30 cellular contexts compared by ENCODE assay signal in the genomic region with DNA sequence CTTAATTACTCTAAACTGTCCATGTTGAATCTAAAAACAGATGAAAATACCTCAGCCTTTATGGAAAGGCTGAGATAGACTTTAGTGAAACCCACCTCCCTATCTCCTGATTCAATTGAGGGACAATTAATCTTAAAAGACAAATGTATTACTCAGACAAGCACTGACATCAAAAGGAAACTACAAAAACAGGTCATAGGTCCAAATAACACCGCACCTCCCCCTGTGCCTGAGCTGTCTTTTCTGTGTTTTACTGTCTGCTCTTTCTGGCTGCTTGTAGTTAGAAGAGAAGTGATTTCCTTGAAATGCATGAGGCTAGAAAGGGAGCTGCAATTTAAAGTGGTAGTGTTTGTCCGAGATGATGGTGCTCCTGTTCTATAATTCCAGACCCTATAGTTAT. TPM values are rescaled to one million over a fixed set of nuclear protein-coding genes. Genes with fewer than 3 reads are reported as not detected.
A peak's percentile ranks its signal among the peaks of the same experiment; 100 is the strongest.
DNase-seq lines count a peak whose midpoint lies in the region; ATAC-seq, FAIRE-seq and TF ChIP-seq lines count a peak whose summit lies in the region.
"Had no signal": no experiment of that assay in that cellular context is flagged by ENCODE, and none has a peak within 500 bp of the region (broad histone marks: within the 10 kb centered on the region; RNA-seq: fewer than 3 reads in every experiment).

No MANE protein-coding gene starts in this region.

- H3K79me2 ChIP-seq in HepG2 (ENCODE audit: insufficient read depth, low read length): no peaks in the 10 kb centered on the region
- H3K79me2 ChIP-seq in neural progenitor cell (ENCODE audit: low read depth): no peaks in the 10 kb centered on the region

- intact Hi-C loops in HepG2 (cut with micrococcal nuclease; ENCODE audit: unreplicated experiment): no loop called here
- intact Hi-C loops in right lobe of liver (cut with DNase I): no loop called here
- intact Hi-C loops in left ventricle myocardium inferior (cut with micrococcal nuclease): no loop called here

- H2AFZ ChIP-seq in HepG2 (ENCODE audit: low read length) (no peak overlapping the region), neural progenitor cell (replicated peaks) (peak overlapping the region; percentile 14)

- H3K27me3 ChIP-seq in HepG2 (ENCODE audit: control insufficient read depth in 1 of 2, insufficient read depth in 2 of 2, low read length in 2 of 2): no peaks in the 10 kb centered on the region
- no peaks in the 10 kb centered on the region for H3K27me3 ChIP-seq in right lobe of liver
- peaks cover 46% of the 10 kb centered on the region for H3K27me3 ChIP-seq in neural progenitor cell
- no peaks in the 10 kb centered on the region for H3K27me3 ChIP-seq in left ventricle myocardium inferior (ENCODE audit: low read depth)
- no peaks in the 10 kb centered on the region for H3K27me3 ChIP-seq in SJCRH30
- H3K27me3 ChIP-seq: vagina had no signal

- peaks cover 18 to 28% of the 10 kb centered on the region in 2 donors for H3K36me3 Mint-ChIP-seq in activated T-cell treated with anti-CD3 and anti-CD28 coated beads, Interleukin-2, amount 50 U/mL, for 72 hours (ENCODE audit: insufficient read depth in 2 of 2)
- peaks cover 4% of the 10 kb centered on the region for H3K36me3 Mint-ChIP-seq in neural progenitor cell
- H3K36me3 Mint-ChIP-seq: CD14-positive monocyte had no signal

- peaks cover 16% of the 10 kb centered on the region for H3K4me1 Mint-ChIP-seq in activated T-cell treated with anti-CD3 and anti-CD28 coated beads, Interleukin-2, amount 50 U/mL, for 72 hours (ENCODE audit: low read depth)
- peaks cover 11% of the 10 kb centered on the region for H3K4me1 Mint-ChIP-seq in neural progenitor cell
- H3K4me1 Mint-ChIP-seq: activated CD4-positive, alpha-beta T cell treated with anti-CD3 and anti-CD28 coated beads, Interleukin-2, amount 10 ng/mL, durations not matched to agents 24 days and 14 days; CD14-positive monocyte; stimulated activated naive CD8-positive, alpha-beta T cell treated with anti-CD3 and anti-CD28 coated beads, Interleukin-15, amount 100 ng/mL, for 72 hours had no signal

- peak; percentile 55 for DNase-seq in activated CD4-positive, alpha-beta T cell treated with anti-CD3 and anti-CD28 coated beads for 48 hours
- DNase-seq in activated CD4-positive, alpha-beta T cell treated with anti-CD3 and anti-CD28 coated beads for 4 hours: no peak
- peak; percentile 45 for DNase-seq in HepG2 (ENCODE audit: low spot score)
- no peak for DNase-seq in right lobe of liver
- DNase-seq in activated T-cell treated with anti-CD3 and anti-CD28 coated beads, Interleukin-2, amount 50 U/mL, for 72 hours: peak; percentile 44 to 67
- DNase-seq in neural progenitor cell (ENCODE audit: low spot score): no peak
- DNase-seq in left ventricle myocardium inferior: no peak
- no peak for DNase-seq in SJCRH30
- DNase-seq: activated CD4-positive, alpha-beta T cell treated with anti-CD3 and anti-CD28 coated beads, Interleukin-2, amount 10 ng/mL, durations not matched to agents 24 days and 14 days; activated CD8-positive, alpha-beta memory T cell treated with anti-CD3 and anti-CD28 coated beads, Interleukin-2, amount 50 U/mL, for 4 hours; left cardiac atrium; NCI-H2107; NCI-H345; NCI-H774; SIG-M5; stimulated activated naive CD8-positive, alpha-beta T cell treated with anti-CD3 and anti-CD28 coated beads, Interleukin-15, amount 100 ng/mL, for 72 hours had no signal

- H4K20me1 ChIP-seq in HepG2 (ENCODE audit: insufficient read depth, low read length): no peaks in the 10 kb centered on the region
- H4K20me1 ChIP-seq in neural progenitor cell (ENCODE audit: low read depth): no peaks in the 10 kb centered on the region

- ATAC-seq in HepG2 (no peak), right lobe of liver (no peak)
- peak; percentile 97 to 98 for ATAC-seq in activated T-cell treated with anti-CD3 and anti-CD28 coated beads, Interleukin-2, amount 50 U/mL, for 72 hours (replicated peaks in 1 of 2)
- ATAC-seq: left cardiac atrium; sciatic nerve; stimulated activated naive CD8-positive, alpha-beta T cell treated with anti-CD3 and anti-CD28 coated beads, Interleukin-15, amount 100 ng/mL, for 72 hours had no signal

- H3K4me3 Mint-ChIP-seq in activated T-cell treated with anti-CD3 and anti-CD28 coated beads, Interleukin-2, amount 50 U/mL, for 72 hours: peak overlapping the region; percentile 38 to 80
- H3K4me3 Mint-ChIP-seq in neural progenitor cell: peak overlapping the region; percentile 1
- H3K4me3 Mint-ChIP-seq: activated CD4-positive, alpha-beta T cell treated with anti-CD3 and anti-CD28 coated beads, Interleukin-2, amount 10 ng/mL, durations not matched to agents 24 days and 14 days; activated naive CD8-positive, alpha-beta T cell; CD14-positive monocyte; stimulated activated naive CD8-positive, alpha-beta T cell treated with anti-CD3 and anti-CD28 coated beads, Interleukin-15, amount 100 ng/mL, for 72 hours had no signal

- peak overlapping the region; percentile 23; the same call in 1 of the 2 replicates for H3K9ac ChIP-seq in HepG2 (ENCODE audit: insufficient read depth, low read depth, low read length)
- H3K9ac ChIP-seq in neural progenitor cell: no peak overlapping the region

- no peak for FAIRE-seq in HepG2 (lab: Jason Lieb, UNC)
- FAIRE-seq: bronchial epithelial cell, frontal cortex, GM12892, H54, RCC 7860 had no signal

- TF ChIP-seq EP300 in HepG2 (IDR thresholded peaks at IDR 0.05; ENCODE audit: low read depth in 2 of 2, low read length in 2 of 2) (0 out of 4 replicates have a peak, but pooled peaks of 1 of the 2 experiments have one; percentile 6), HepG2 (CRISPR knock-in tag; IDR thresholded peaks at IDR 0.05; ENCODE audit: borderline replicate concordance) (no peak; the same call in 1 of the 2 replicates)

- H3K27me3 Mint-ChIP-seq in activated T-cell treated with anti-CD3 and anti-CD28 coated beads, Interleukin-2, amount 50 U/mL, for 72 hours (ENCODE audit: low read depth): no peaks in the 10 kb centered on the region
- peaks cover 3% of the 10 kb centered on the region for H3K27me3 Mint-ChIP-seq in neural progenitor cell (ENCODE audit: insufficient read depth, low read depth)
- H3K27me3 Mint-ChIP-seq: activated CD4-positive, alpha-beta T cell treated with anti-CD3 and anti-CD28 coated beads, Interleukin-2, amount 10 ng/mL, durations not matched to agents 24 days and 14 days; activated naive CD8-positive, alpha-beta T cell; stimulated activated naive CD8-positive, alpha-beta T cell treated with anti-CD3 and anti-CD28 coated beads, Interleukin-15, amount 100 ng/mL, for 72 hours had no signal

- in situ Hi-C loops in HepG2 (cut with HindIII; ENCODE audit: extremely low pct_ligation_motif_present, low pct_unique_long_range_greater_than_20kb): no loop called here

- H3K4me1 ChIP-seq in HepG2 (ENCODE audit: insufficient read depth, low read length): peaks cover 14% of the 10 kb centered on the region
- no peaks in the 10 kb centered on the region for H3K4me1 ChIP-seq in right lobe of liver
- peaks cover 14% of the 10 kb centered on the region for H3K4me1 ChIP-seq in neural progenitor cell
- H3K4me1 ChIP-seq in left ventricle myocardium inferior: no peaks in the 10 kb centered on the region
- H3K4me1 ChIP-seq in SJCRH30: no peaks in the 10 kb centered on the region
- H3K4me1 ChIP-seq: vagina had no signal

- CTCF ChIA-PET in HepG2 (lab: Yijun Ruan, JAX; ENCODE audit: low intra/inter-chr PET ratio, low total read pairs): no interaction called here

- H3K36me3 ChIP-seq in HepG2 (replicated peaks in 1 of 2; ENCODE audit: control insufficient read depth in 1 of 2, insufficient read depth in 2 of 2, low read length in 2 of 2) (no peaks in the 10 kb centered on the region), right lobe of liver (peaks cover 0 to 44% (median 21%) of the 10 kb centered on the region in 4 donors), neural progenitor cell (peaks cover under 1% of the 10 kb centered on the region), left ventricle myocardium inferior (no peaks in the 10 kb centered on the region), SJCRH30 (no peaks in the 10 kb centered on the region)
- H3K36me3 ChIP-seq: thoracic aorta, vagina had no signal

- H3K9me3 ChIP-seq in HepG2 (ENCODE audit: low read length) (peaks cover 47% of the 10 kb centered on the region), right lobe of liver (peaks cover 0 to 6% (median 0%) of the 10 kb centered on the region in 4 donors), neural progenitor cell (ENCODE audit: low read depth) (peaks cover 12% of the 10 kb centered on the region), left ventricle myocardium inferior (replicated peaks) (peaks cover 54% of the 10 kb centered on the region), SJCRH30 (replicated peaks) (peaks cover 5% of the 10 kb centered on the region; the same call in 1 of the 2 replicates)

- peaks cover 12% of the 10 kb centered on the region for H3F3A ChIP-seq in neural progenitor cell (ENCODE audit: low read depth)

- POLR2A ChIA-PET in HepG2 (lab: Yijun Ruan, JAX): no interaction called here

- H3K27ac ChIP-seq in HepG2 (ENCODE audit: extremely low read length, insufficient read depth, low read length): no peak overlapping the region
- H3K27ac ChIP-seq in right lobe of liver: no peak overlapping the region
- peak overlapping the region; percentile 59 for H3K27ac ChIP-seq in neural progenitor cell
- H3K27ac ChIP-seq in left ventricle myocardium inferior (replicated peaks): no peak overlapping the region
- H3K27ac ChIP-seq in SJCRH30: no peak overlapping the region
- H3K27ac ChIP-seq: thoracic aorta, vagina had no signal

- TF ChIP-seq RAD21 in HepG2 (CRISPR knock-in tag; IDR thresholded peaks at IDR 0.05): no peak

- TF ChIP-seq CTCF in HepG2 (CRISPR knock-in tag; IDR thresholded peaks at IDR 0.05) (no peak), right lobe of liver (IDR thresholded peaks at IDR 0.05) (no peak), neural progenitor cell (IDR thresholded peaks at IDR 0.05) (no peak), left ventricle myocardium inferior (IDR thresholded peaks at IDR 0.05; ENCODE audit: borderline replicate concordance) (no peak)

- H3K27ac Mint-ChIP-seq in activated T-cell treated with anti-CD3 and anti-CD28 coated beads, Interleukin-2, amount 50 U/mL, for 72 hours: peak overlapping the region; percentile 99
- peak overlapping the region; percentile 86 for H3K27ac Mint-ChIP-seq in neural progenitor cell
- H3K27ac Mint-ChIP-seq: activated naive CD8-positive, alpha-beta T cell; CD14-positive monocyte; stimulated activated naive CD8-positive, alpha-beta T cell treated with anti-CD3 and anti-CD28 coated beads, Interleukin-15, amount 100 ng/mL, for 72 hours had no signal

- peak overlapping the region; percentile 10; the same call in 1 of the 2 replicates for H3K4me2 ChIP-seq in HepG2 (ENCODE audit: low read depth, low read length)
- peak overlapping the region; percentile 67 for H3K4me2 ChIP-seq in neural progenitor cell

- no peak overlapping the region for H3K4me3 ChIP-seq in HepG2 (replicated peaks in 1 of 3; ENCODE audit: insufficient read depth in 1 of 3, low read depth in 2 of 3, low read length in 3 of 3)
- no peak overlapping the region for H3K4me3 ChIP-seq in right lobe of liver
- peak overlapping the region; percentile 23 for H3K4me3 ChIP-seq in neural progenitor cell
- H3K4me3 ChIP-seq in left ventricle myocardium inferior: no peak overlapping the region
- H3K4me3 ChIP-seq in SJCRH30: no peak overlapping the region
- H3K4me3 ChIP-seq: thoracic aorta, vagina had no signal

- TF ChIP-seq POLR2A in HepG2 (IDR thresholded peaks at IDR 0.05; ENCODE audit: insufficient read depth in 1 of 2, low read depth in 2 of 2, low read length in 2 of 2) (no peak), right lobe of liver (IDR thresholded peaks at IDR 0.05) (no peak)

- H3K9me3 Mint-ChIP-seq in activated T-cell treated with anti-CD3 and anti-CD28 coated beads, Interleukin-2, amount 50 U/mL, for 72 hours: peaks cover 12 to 19% of the 10 kb centered on the region in 2 donors
- peaks cover 49% of the 10 kb centered on the region for H3K9me3 Mint-ChIP-seq in neural progenitor cell

- BruUV-seq in HepG2 (replicated peaks; lab: Mats Ljungman, UMichigan): no TSS peak

- WGBS in HepG2 (ENCODE audit: low lambda C conversion rate): 55% methylated on average over 2 of the region's 2 CpGs
- WGBS in right lobe of liver (ENCODE audit: insufficient coverage, low coverage, low lambda C conversion rate, missing lambda C conversion rate): 85% methylated on average over 2 of the region's 2 CpGs

RNA-seq across cellular contexts. Expression of gene AKR1C8, which starts 16.1 kb away (rescaled TPM):
- total RNA-seq in HepG2 (2016; rRNA removed; fragmentation: Illumina TruSeq; extraction: Trizol): not detected in 2 replicates
- not detected in 2 replicates for total RNA-seq in HepG2 (2016; cell fraction: cytosol; rRNA removed; fragmentation: Illumina TruSeq; extraction: Trizol; ENCODE audit: low read depth)
- total RNA-seq in HepG2 (2016; cell fraction: insoluble cytoplasmic fraction; rRNA removed; fragmentation: Illumina TruSeq; extraction: Trizol): not detected in 2 replicates
- not detected in 2 replicates for total RNA-seq in HepG2 (2016; cell fraction: membrane; rRNA removed; fragmentation: Illumina TruSeq; extraction: Trizol)
- not detected in 2 replicates for total RNA-seq in HepG2 (2016; cell fraction: nucleus; rRNA removed; fragmentation: Illumina TruSeq; extraction: Trizol)
- polyA plus RNA-seq in HepG2 (2011; rRNA removed): 0.03 and 0.12 TPM in 2 replicates
- not detected in 2 replicates for polyA plus RNA-seq in HepG2 (2011; cell fraction: cytosol; rRNA removed)
- polyA plus RNA-seq in HepG2 (2011; cell fraction: nucleus; rRNA removed): 0.09 and 0.16 TPM in 2 replicates
- polyA plus RNA-seq in HepG2 (2012): 0.12 TPM in 1 of 2 replicates, not detected in the other
- not detected in 2 replicates for polyA plus RNA-seq in HepG2 (2016; cell fraction: cytosol; fragmentation: Illumina TruSeq; extraction: Trizol; ENCODE audit: low read depth)
- polyA plus RNA-seq in HepG2 (2016; cell fraction: insoluble cytoplasmic fraction; fragmentation: Illumina TruSeq; extraction: Trizol; ENCODE audit: low read depth): not detected in 2 replicates
- polyA plus RNA-seq in HepG2 (2016; cell fraction: membrane; fragmentation: Illumina TruSeq; extraction: Trizol; ENCODE audit: low read depth): not detected in 2 replicates
- not detected in 2 replicates for polyA plus RNA-seq in HepG2 (2016; cell fraction: nucleus; fragmentation: Illumina TruSeq; extraction: Trizol; ENCODE audit: insufficient read depth, low read depth)
- polyA minus RNA-seq in HepG2 (2011; rRNA and poly(A)+ RNA removed; ENCODE audit: low replicate concordance): 0.14 TPM in 1 of 2 replicates, not detected in the other
- not detected in 2 replicates for polyA minus RNA-seq in HepG2 (2011; cell fraction: cytosol; rRNA and poly(A)+ RNA removed)
- 0.62 and 0.64 TPM in 2 replicates for polyA minus RNA-seq in HepG2 (2011; cell fraction: nucleus; rRNA and poly(A)+ RNA removed)
- total RNA-seq in right lobe of liver: 10 to 100 TPM in 3 of 6 experiments, 1 to 10 TPM in 3; 6.4 to 25.1 (median 12.5) TPM
- not detected for total RNA-seq in activated T-cell treated with anti-CD3 and anti-CD28 coated beads, Interleukin-2, amount 50 U/mL, for 72 hours
- total RNA-seq in neural progenitor cell (ENCODE audit: low replicate concordance): not detected in 2 replicates
- total RNA-seq in left ventricle myocardium inferior: 0.22 TPM
- total RNA-seq in SJCRH30 (2014; rRNA removed; shearing (Covaris generic)): 0.10 and 0.23 TPM in 2 replicates
- total RNA-seq: A172; activated CD4-positive, alpha-beta T cell treated with anti-CD3 and anti-CD28 coated beads, Interleukin-2, amount 10 ng/mL, durations not matched to agents 24 days and 14 days; frontal cortex; G401; mucosa of gallbladder; posterior vena cava; thoracic aorta; vagina had no signal
- polyA plus RNA-seq: CD14-positive monocyte had no signal

RNA-seq across cellular contexts. Expression of gene AKR1C4, which starts 27.7 kb away (rescaled TPM):
- 0.18 and 0.28 TPM in 2 replicates for total RNA-seq in HepG2 (2016; rRNA removed; fragmentation: Illumina TruSeq; extraction: Trizol)
- total RNA-seq in HepG2 (2016; cell fraction: cytosol; rRNA removed; fragmentation: Illumina TruSeq; extraction: Trizol; ENCODE audit: low read depth): not detected in 2 replicates
- 0.13 and 0.48 TPM in 2 replicates for total RNA-seq in HepG2 (2016; cell fraction: insoluble cytoplasmic fraction; rRNA removed; fragmentation: Illumina TruSeq; extraction: Trizol)
- not detected in 2 replicates for total RNA-seq in HepG2 (2016; cell fraction: membrane; rRNA removed; fragmentation: Illumina TruSeq; extraction: Trizol)
- total RNA-seq in HepG2 (2016; cell fraction: nucleus; rRNA removed; fragmentation: Illumina TruSeq; extraction: Trizol): not detected in 2 replicates
- polyA plus RNA-seq in HepG2 (2011; rRNA removed): 1.3 and 1.6 TPM in 2 replicates
- polyA plus RNA-seq in HepG2 (2011; cell fraction: cytosol; rRNA removed): 0.72 and 2.1 TPM in 2 replicates
- 0.34 and 0.78 TPM in 2 replicates for polyA plus RNA-seq in HepG2 (2011; cell fraction: nucleus; rRNA removed)
- 3.4 and 4.1 TPM in 2 replicates for polyA plus RNA-seq in HepG2 (2012)
- polyA plus RNA-seq in HepG2 (2016; cell fraction: cytosol; fragmentation: Illumina TruSeq; extraction: Trizol; ENCODE audit: low read depth): not detected in 2 replicates
- polyA plus RNA-seq in HepG2 (2016; cell fraction: insoluble cytoplasmic fraction; fragmentation: Illumina TruSeq; extraction: Trizol; ENCODE audit: low read depth): 0.35 and 0.46 TPM in 2 replicates
- not detected in 2 replicates for polyA plus RNA-seq in HepG2 (2016; cell fraction: membrane; fragmentation: Illumina TruSeq; extraction: Trizol; ENCODE audit: low read depth)
- not detected in 2 replicates for polyA plus RNA-seq in HepG2 (2016; cell fraction: nucleus; fragmentation: Illumina TruSeq; extraction: Trizol; ENCODE audit: insufficient read depth, low read depth)
- polyA minus RNA-seq in HepG2 (2011; rRNA and poly(A)+ RNA removed; ENCODE audit: low replicate concordance): 0.28 TPM in 1 of 2 replicates, not detected in the other
- 0.88 TPM in 1 of 2 replicates, not detected in the other for polyA minus RNA-seq in HepG2 (2011; cell fraction: cytosol; rRNA and poly(A)+ RNA removed)
- 0.52 and 1.5 TPM in 2 replicates for polyA minus RNA-seq in HepG2 (2011; cell fraction: nucleus; rRNA and poly(A)+ RNA removed)
- 100 to 1,000 TPM; 172 to 471 (median 220) TPM for total RNA-seq in right lobe of liver
- total RNA-seq in activated T-cell treated with anti-CD3 and anti-CD28 coated beads, Interleukin-2, amount 50 U/mL, for 72 hours: not detected
- not detected in 2 replicates for total RNA-seq in neural progenitor cell (ENCODE audit: low replicate concordance)
- total RNA-seq in left ventricle myocardium inferior: not detected
- total RNA-seq in SJCRH30 (2014; rRNA removed; shearing (Covaris generic)): not detected in 2 replicates
- total RNA-seq: A172; activated CD4-positive, alpha-beta T cell treated with anti-CD3 and anti-CD28 coated beads, Interleukin-2, amount 10 ng/mL, durations not matched to agents 24 days and 14 days; bronchial epithelial cell; frontal cortex; G401; left cardiac atrium; posterior vena cava; sciatic nerve; thoracic aorta; vagina had no signal
- polyA plus RNA-seq: CD14-positive monocyte had no signal

Comparison
In these comparisons a context has a peak if more than half of its experiments do, and no peak if none do; other contexts are left out.
1. DNase-seq: peak in activated CD4-positive, alpha-beta T cell treated with anti-CD3 and anti-CD28 coated beads for 48 hours (single experiment), HepG2 (single experiment) and activated T-cell treated with anti-CD3 and anti-CD28 coated beads, Interleukin-2, amount 50 U/mL, for 72 hours (2 of 2); none in activated CD4-positive, alpha-beta T cell treated with anti-CD3 and anti-CD28 coated beads for 4 hours (0 of 2), right lobe of liver (0 of 3), neural progenitor cell (single experiment), left ventricle myocardium inferior (single experiment) and SJCRH30 (0 of 2).
2. RNA of gene AKR1C4, which starts 27.7 kb away (total RNA-seq): 172 to 471 TPM in right lobe of liver; 0.13 to 0.48 TPM in HepG2, not detected in activated T-cell treated with anti-CD3 and anti-CD28 coated beads, Interleukin-2, amount 50 U/mL, for 72 hours, not detected in neural progenitor cell, not detected in left ventricle myocardium inferior (single experiment) and not detected in SJCRH30; every median in the first group is over 100 times any median in the second.
3. ATAC-seq: peak in activated T-cell treated with anti-CD3 and anti-CD28 coated beads, Interleukin-2, amount 50 U/mL, for 72 hours (2 of 2); none in HepG2 (single experiment) and right lobe of liver (0 of 4).